5 cellular contexts compared by ENCODE assay signal in genomic region chr1:16693469-16694071, GRCh38. TPM values are rescaled to one million over a fixed set of nuclear protein-coding genes. Genes with fewer than 3 reads are reported as not detected.
"Had no signal": no experiment of that assay in that cellular context is flagged by ENCODE, and none has a peak within 500 bp of the region (broad histone marks: within the 10 kb centered on the region; RNA-seq: fewer than 3 reads in every experiment).

No MANE protein-coding gene starts in this region.

RNA-seq across cellular contexts. Expression of gene RNU1-3, which starts 26.8 kb away (rescaled TPM):
- total RNA-seq: fibroblast of villous mesenchyme, osteoblast had no signal
- polyA plus RNA-seq: adipose tissue, fibroblast of lung, thymus had no signal

RNA-seq across cellular contexts. Expression of gene RNU1-4, which starts 46.7 kb away (rescaled TPM):
- total RNA-seq: fibroblast of villous mesenchyme, osteoblast had no signal
- polyA plus RNA-seq: adipose tissue, fibroblast of lung, thymus had no signal
